In the genomic region with DNA sequence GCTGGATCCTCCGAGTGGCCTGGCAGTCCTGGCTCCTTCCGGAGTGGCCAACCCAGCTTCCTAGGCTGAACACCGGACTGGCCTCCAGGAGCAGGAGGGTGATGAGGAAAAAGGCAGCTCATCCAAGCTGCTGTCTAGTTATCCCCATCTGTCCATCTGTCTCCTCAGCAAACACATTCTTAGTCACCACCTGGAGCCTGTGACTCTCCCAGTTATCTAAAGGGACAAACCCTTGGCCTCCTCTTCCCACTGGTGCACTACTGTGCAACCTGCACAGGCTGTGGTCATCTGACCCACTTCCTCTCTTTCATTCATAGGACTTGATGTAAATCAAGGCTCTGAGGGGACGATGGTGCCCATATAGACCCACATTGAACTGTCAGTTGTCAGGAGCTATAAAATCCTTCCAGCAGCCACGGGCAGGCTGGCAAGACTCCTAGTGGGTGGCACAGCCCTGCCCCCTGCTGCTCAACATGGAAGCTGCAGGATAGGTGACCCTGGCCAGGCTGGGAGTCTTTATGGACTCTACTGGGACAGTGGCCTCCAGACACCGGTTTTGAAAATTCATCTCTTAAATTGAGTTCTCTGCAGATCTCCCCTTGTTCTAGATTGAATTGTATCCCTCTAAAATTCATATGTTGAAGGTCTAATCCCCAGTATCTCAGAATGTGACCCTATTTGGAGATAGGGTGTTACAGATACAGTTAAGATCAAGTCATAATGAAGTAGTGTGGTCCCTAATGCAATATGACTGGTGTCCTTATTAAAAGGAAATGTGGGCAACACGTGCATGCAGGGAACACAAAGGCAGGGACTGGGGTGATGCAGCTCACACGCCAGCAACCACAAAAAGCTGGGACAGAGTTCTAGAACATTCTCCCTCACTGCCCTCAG, we compare ENCODE assay signal across 9 cellular contexts. TPM values are rescaled to one million over a fixed set of nuclear protein-coding genes. Genes with fewer than 3 reads are reported as not detected.
DNase-seq lines count a peak whose midpoint lies in the region; ATAC-seq and FAIRE-seq lines count a peak whose summit lies in the region.
"Had no signal": no experiment of that assay in that cellular context is flagged by ENCODE, and none has a peak within 500 bp of the region (broad histone marks: within the 10 kb centered on the region; RNA-seq: fewer than 3 reads in every experiment).

No MANE protein-coding gene starts in this region.

- H3K9me3 ChIP-seq in small intestine (ENCODE audit: control insufficient read depth, low read depth): no peaks in the 10 kb centered on the region

- H3K4me3 ChIP-seq in small intestine (ENCODE audit: low read depth in 1 of 2, low read length in 2 of 2): no peak overlapping the region

- no peak for FAIRE-seq in small intestine (lab: Jason Lieb, UNC)
- FAIRE-seq: islet of Langerhans had no signal

- H3K4me1 ChIP-seq in small intestine (ENCODE audit: control insufficient read depth in 2 of 2, insufficient read depth in 1 of 2, low read depth in 1 of 2, low read length in 1 of 2): no peaks in the 10 kb centered on the region

- WGBS in small intestine, 3 donors: 47 to 48% (median 48%) methylated on average over 8 of the region's 8 CpGs

- H3K27ac ChIP-seq in small intestine (ENCODE audit: low read depth in 1 of 2, low read length in 1 of 2): no peak overlapping the region

- H3K36me3 ChIP-seq in small intestine (ENCODE audit: control insufficient read depth in 2 of 2, insufficient read depth in 2 of 2, low read length in 2 of 2): no peaks in the 10 kb centered on the region

- H3K27me3 ChIP-seq in small intestine (ENCODE audit: control insufficient read depth in 2 of 2, insufficient read depth in 2 of 2, low read length in 2 of 2): no peaks in the 10 kb centered on the region

- DNase-seq in GM04504 (ENCODE audit: low read depth): peak; percentile 31
- DNase-seq in NCI-H1694 (lab: John Stamatoyannopoulos, UW): peak; percentile 61
- peak; percentile 79 for DNase-seq in T-helper 9 cell
- DNase-seq in amygdala (lab: John Stamatoyannopoulos, UW): peak in 52 of 56 donors; percentile 14 to 86 (median 58)
- DNase-seq in hepatic stellate cell (ENCODE audit: low spot score): peak; percentile 71
- peak; percentile 77 for DNase-seq in small intestine

- ATAC-seq in HG02588 (IDR thresholded peaks at IDR 0.05; ENCODE audit: unreplicated experiment) (peak; percentile 57), HG02884 (IDR thresholded peaks at IDR 0.05; ENCODE audit: unreplicated experiment) (no peak)

RNA-seq across cellular contexts. Expression of gene DUSP2, which starts 29.3 kb away (rescaled TPM):
- 1 to 10 TPM in 2 of 3 donors, under 1 TPM in 1; 0.45 to 5.1 (median 3.0) TPM for polyA plus RNA-seq in small intestine

RNA-seq across cellular contexts. Expression of gene STARD7, which starts 34.1 kb away (rescaled TPM):
- polyA plus RNA-seq in small intestine: 10 to 100 TPM; 44.5 to 84.5 (median 48.9) TPM

RNA-seq across cellular contexts. Expression of gene ASTL, which starts 36.2 kb away (rescaled TPM):
- not detected for polyA plus RNA-seq in small intestine

RNA-seq across cellular contexts. Expression of gene ADRA2B, which starts 58.1 kb away (rescaled TPM):
- 1 to 10 TPM in 1 of 3 donors, not detected in 2; 1.5 TPM for polyA plus RNA-seq in small intestine
